24 cellular contexts compared by ENCODE assay signal in genomic region chr12:94534278-94534677, GRCh38.
DNase-seq lines count a peak whose midpoint lies in the region; ATAC-seq, FAIRE-seq and TF ChIP-seq lines count a peak whose summit lies in the region.
"Had no signal": no experiment of that assay in that cellular context is flagged by ENCODE, and none has a peak within 500 bp of the region (broad histone marks: within the 10 kb centered on the region; RNA-seq: fewer than 3 reads in every experiment).

No MANE protein-coding gene starts in this region.

- TF ChIP-seq CTCF in brain (conservative IDR thresholded peaks at IDR 0.05) = no peak
- no peak for TF ChIP-seq CTCF in HepG2 (CRISPR knock-in tag; IDR thresholded peaks at IDR 0.05)
- TF ChIP-seq CTCF in osteocyte (IDR thresholded peaks at IDR 0.05) = no peak

- no peak overlapping the region for H3K4me3 Mint-ChIP-seq in activated CD8-positive, alpha-beta memory T cell treated with anti-CD3 and anti-CD28 coated beads, Interleukin-2, amount 10 ng/mL, durations not matched to agents 7 days and 5 days
- H3K4me3 Mint-ChIP-seq in brain (peak overlapping the region in 2 of 5 experiments; percentile 11 to 66), osteocyte (ENCODE audit: unreplicated experiment) (no peak overlapping the region)
- no peak overlapping the region for H3K4me3 Mint-ChIP-seq in activated T-cell treated with anti-CD3 and anti-CD28 coated beads, Interleukin-2, amount 50 U/mL, for 4 hours
- H3K4me3 Mint-ChIP-seq: CD8-positive, alpha-beta T cell; IgD-negative memory B cell had no signal

- H3K27ac ChIP-seq in HepG2 (ENCODE audit: extremely low read length, insufficient read depth, low read length) = no peak overlapping the region
- H3K27ac ChIP-seq: BLaER1 treated with 17β-estradiol and CSF1 and Interleukin-3, amounts not matched to agents 10 nM and 100 nM; SJSA1 had no signal

- no peak for FAIRE-seq in HepG2 (lab: Jason Lieb, UNC)
- FAIRE-seq: D721Med, HTR-8/SVneo had no signal

- peaks cover 40% of the 10 kb centered on the region for H3K4me1 ChIP-seq in HepG2 (ENCODE audit: insufficient read depth, low read length)
- H3K4me1 ChIP-seq: SJSA1 had no signal

- CTCF ChIA-PET in activated CD8-positive, alpha-beta memory T cell treated with anti-CD3 and anti-CD28 coated beads, Interleukin-2, amount 10 ng/mL, durations not matched to agents 7 days and 5 days (lab: Charles Lee) = interaction anchor here (1.0 to 2.0 kb wide), 4 partner anchors 100 to 399 kb away, joined by 3 to 14 read pairs (median 5); no protein-coding TSS in a partner anchor
- CTCF ChIA-PET in HepG2 (lab: Yijun Ruan, JAX; ENCODE audit: low intra/inter-chr PET ratio, low total read pairs) = interaction anchor here (3.5 kb wide), 1 partner anchor 400 kb away, joined by 22 read pairs; no protein-coding TSS in a partner anchor

- H3K79me2 ChIP-seq in HepG2 (ENCODE audit: insufficient read depth, low read length) = no peaks in the 10 kb centered on the region

- H3K4me3 ChIP-seq in HepG2 (replicated peaks in 1 of 3; ENCODE audit: insufficient read depth in 1 of 3, low read depth in 2 of 3, low read length in 3 of 3) = peak overlapping the region in 1 of 3 experiments; percentile 44; a peak in 1 of 6 replicates
- H3K4me3 ChIP-seq: BLaER1 treated with 17β-estradiol and CSF1 and Interleukin-3, amounts not matched to agents 10 nM and 100 nM; HAP-1; SJSA1 had no signal

- ATAC-seq in activated CD8-positive, alpha-beta memory T cell treated with anti-CD3 and anti-CD28 coated beads, Interleukin-2, amount 10 ng/mL, durations not matched to agents 7 days and 5 days = no peak
- ATAC-seq in HepG2 = peak; percentile 50
- no peak for ATAC-seq in HG02981 (IDR thresholded peaks at IDR 0.05; ENCODE audit: unreplicated experiment)
- no peak for ATAC-seq in activated T-cell treated with anti-CD3 and anti-CD28 coated beads, Interleukin-2, amount 50 U/mL, for 4 hours
- ATAC-seq: CD8-positive, alpha-beta T cell; Panc1 had no signal

- peaks cover 4% of the 10 kb centered on the region for H3K27me3 Mint-ChIP-seq in activated CD8-positive, alpha-beta memory T cell treated with anti-CD3 and anti-CD28 coated beads, Interleukin-2, amount 10 ng/mL, durations not matched to agents 7 days and 5 days
- H3K27me3 Mint-ChIP-seq in brain (peaks cover 4% of the 10 kb centered on the region), osteocyte (ENCODE audit: unreplicated experiment) (peaks cover 36% of the 10 kb centered on the region)
- no peaks in the 10 kb centered on the region for H3K27me3 Mint-ChIP-seq in activated T-cell treated with anti-CD3 and anti-CD28 coated beads, Interleukin-2, amount 50 U/mL, for 4 hours (ENCODE audit: low read depth)

- TF ChIP-seq POLR2A in HepG2 (IDR thresholded peaks at IDR 0.05; ENCODE audit: insufficient read depth in 1 of 2, low read depth in 2 of 2, low read length in 2 of 2) = no peak

- in situ Hi-C loops in HepG2 (cut with HindIII; ENCODE audit: extremely low pct_ligation_motif_present, low pct_unique_long_range_greater_than_20kb) = loop anchor here (5.0 kb wide), 2 partner anchors 267 to 387 kb away; partner anchors contain the start of gene PLXNC1

- no TSS peak for BruUV-seq in HepG2 (replicated peaks; lab: Mats Ljungman, UMichigan)

- H3K9me3 Mint-ChIP-seq in activated CD8-positive, alpha-beta memory T cell treated with anti-CD3 and anti-CD28 coated beads, Interleukin-2, amount 10 ng/mL, durations not matched to agents 7 days and 5 days (ENCODE audit: low read depth) = no peaks in the 10 kb centered on the region
- peaks cover 0 to 3% (median 0%) of the 10 kb centered on the region in 5 experiments for H3K9me3 Mint-ChIP-seq in brain
- H3K9me3 Mint-ChIP-seq in osteocyte (ENCODE audit: unreplicated experiment) = no peaks in the 10 kb centered on the region
- H3K9me3 Mint-ChIP-seq in activated T-cell treated with anti-CD3 and anti-CD28 coated beads, Interleukin-2, amount 50 U/mL, for 4 hours = no peaks in the 10 kb centered on the region
- H3K9me3 Mint-ChIP-seq: CD8-positive, alpha-beta T cell; IgD-negative memory B cell had no signal

- H3K36me3 Mint-ChIP-seq in activated CD8-positive, alpha-beta memory T cell treated with anti-CD3 and anti-CD28 coated beads, Interleukin-2, amount 10 ng/mL, durations not matched to agents 7 days and 5 days = no peaks in the 10 kb centered on the region
- H3K36me3 Mint-ChIP-seq in brain (no peaks in the 10 kb centered on the region), osteocyte (ENCODE audit: unreplicated experiment) (no peaks in the 10 kb centered on the region)
- H3K36me3 Mint-ChIP-seq in activated T-cell treated with anti-CD3 and anti-CD28 coated beads, Interleukin-2, amount 50 U/mL, for 4 hours (ENCODE audit: insufficient read depth) = no peaks in the 10 kb centered on the region
- H3K36me3 Mint-ChIP-seq: CD8-positive, alpha-beta T cell; IgD-negative memory B cell had no signal

- no peaks in the 10 kb centered on the region for H4K20me1 ChIP-seq in HepG2 (ENCODE audit: insufficient read depth, low read length)
- H4K20me1 ChIP-seq: BLaER1 treated with 17β-estradiol and CSF1 and Interleukin-3, amounts not matched to agents 10 nM and 100 nM had no signal

- DNase-seq in activated CD8-positive, alpha-beta memory T cell treated with anti-CD3 and anti-CD28 coated beads, Interleukin-2, amount 10 ng/mL, durations not matched to agents 7 days and 5 days = no peak
- DNase-seq in activated CD8-positive, alpha-beta memory T cell treated with anti-CD3 and anti-CD28 coated beads for 24 hours = no peak
- DNase-seq in HepG2 (ENCODE audit: low spot score) (no peak), osteocyte (ENCODE audit: extremely low spot score, unreplicated experiment) (peak; percentile 38), NCI-H2081 treated with DMSO at 0.1 percent for 48 hours (lab: John Stamatoyannopoulos, UW) (no peak)
- DNase-seq in activated T-cell treated with anti-CD3 and anti-CD28 coated beads, Interleukin-2, amount 50 U/mL, for 4 hours = no peak
- DNase-seq: CD8-positive, alpha-beta T cell; DMS79 treated with DMSO at 0.1 percent for 48 hours; Karpas-422; MM.1S; NCI-H1092; NCI-H2029 treated with DMSO at 0.1 percent for 48 hours; NCI-H2171 treated with DMSO at 0.1 percent for 48 hours; NCI-H446; NCI-H526 treated with DMSO at 0.1 percent for 48 hours had no signal

- H3K27me3 ChIP-seq in HepG2 (ENCODE audit: control insufficient read depth in 1 of 2, insufficient read depth in 2 of 2, low read length in 2 of 2) = no peaks in the 10 kb centered on the region; a peak in 1 of 5 replicates
- H3K27me3 ChIP-seq: SJSA1 had no signal

- no peak for TF ChIP-seq EP300 in HepG2 (IDR thresholded peaks at IDR 0.05; ENCODE audit: low read depth in 2 of 2, low read length in 2 of 2)
- TF ChIP-seq EP300 in HepG2 (CRISPR knock-in tag; IDR thresholded peaks at IDR 0.05; ENCODE audit: borderline replicate concordance) = no peak

- no peaks in the 10 kb centered on the region for H3K9me3 ChIP-seq in HepG2 (ENCODE audit: low read length)
- H3K9me3 ChIP-seq: BLaER1 treated with 17β-estradiol and CSF1 and Interleukin-3, amounts not matched to agents 10 nM and 100 nM; HAP-1; SJSA1 had no signal

- peak overlapping the region; percentile 71 for H3K4me2 ChIP-seq in HepG2 (ENCODE audit: low read depth, low read length)

- intact Hi-C loops in HepG2 (cut with micrococcal nuclease; ENCODE audit: unreplicated experiment) = loop anchor here (5.0 to 10.0 kb wide), 2 partner anchors 47 to 229 kb away; no protein-coding TSS in a partner anchor

- H3K9ac ChIP-seq in HepG2 (ENCODE audit: insufficient read depth, low read depth, low read length) = no peak overlapping the region
- H3K9ac ChIP-seq: BLaER1 treated with 17β-estradiol and CSF1 and Interleukin-3, amounts not matched to agents 10 nM and 100 nM had no signal

- POLR2A ChIA-PET in HepG2 (lab: Yijun Ruan, JAX) = no interaction called here

- peaks cover 27% of the 10 kb centered on the region for H3K4me1 Mint-ChIP-seq in activated CD8-positive, alpha-beta memory T cell treated with anti-CD3 and anti-CD28 coated beads, Interleukin-2, amount 10 ng/mL, durations not matched to agents 7 days and 5 days
- H3K4me1 Mint-ChIP-seq in brain (peaks cover 40% of the 10 kb centered on the region), osteocyte (ENCODE audit: unreplicated experiment) (no peaks in the 10 kb centered on the region)
- peaks cover 2% of the 10 kb centered on the region for H3K4me1 Mint-ChIP-seq in activated T-cell treated with anti-CD3 and anti-CD28 coated beads, Interleukin-2, amount 50 U/mL, for 4 hours (ENCODE audit: low read depth)

- no peak for TF ChIP-seq RAD21 in HepG2 (CRISPR knock-in tag; IDR thresholded peaks at IDR 0.05)

- no peak overlapping the region for H2AFZ ChIP-seq in HepG2 (ENCODE audit: low read length)

- H3K36me3 ChIP-seq in HepG2 (replicated peaks in 1 of 2; ENCODE audit: control insufficient read depth in 1 of 2, insufficient read depth in 2 of 2, low read length in 2 of 2) = no peaks in the 10 kb centered on the region
- H3K36me3 ChIP-seq: BLaER1 treated with 17β-estradiol and CSF1 and Interleukin-3, amounts not matched to agents 10 nM and 100 nM; HAP-1; SJSA1 had no signal

- WGBS in HepG2 (ENCODE audit: low lambda C conversion rate) = 31% methylated on average over 6 of the region's 6 CpGs

- peak overlapping the region; percentile 79 for H3K27ac Mint-ChIP-seq in activated CD8-positive, alpha-beta memory T cell treated with anti-CD3 and anti-CD28 coated beads, Interleukin-2, amount 10 ng/mL, durations not matched to agents 7 days and 5 days
- H3K27ac Mint-ChIP-seq in brain (peak overlapping the region; percentile 13 to 98 (median 82)), osteocyte (ENCODE audit: unreplicated experiment) (no peak overlapping the region)
- H3K27ac Mint-ChIP-seq: CD8-positive, alpha-beta T cell had no signal

TF ChIP-seq in HepG2, 621 proteins besides CTCF, POLR2A, EP300 and RAD21 (continues in another document):
- TF ChIP-seq SP140L (CRISPR knock-in tag; IDR thresholded peaks at IDR 0.05; ENCODE audit: borderline replicate concordance) = no peak
- no peak for TF ChIP-seq ZNF556 (CRISPR knock-in tag; IDR thresholded peaks at IDR 0.05; ENCODE audit: borderline replicate concordance)
